In the genomic region with DNA sequence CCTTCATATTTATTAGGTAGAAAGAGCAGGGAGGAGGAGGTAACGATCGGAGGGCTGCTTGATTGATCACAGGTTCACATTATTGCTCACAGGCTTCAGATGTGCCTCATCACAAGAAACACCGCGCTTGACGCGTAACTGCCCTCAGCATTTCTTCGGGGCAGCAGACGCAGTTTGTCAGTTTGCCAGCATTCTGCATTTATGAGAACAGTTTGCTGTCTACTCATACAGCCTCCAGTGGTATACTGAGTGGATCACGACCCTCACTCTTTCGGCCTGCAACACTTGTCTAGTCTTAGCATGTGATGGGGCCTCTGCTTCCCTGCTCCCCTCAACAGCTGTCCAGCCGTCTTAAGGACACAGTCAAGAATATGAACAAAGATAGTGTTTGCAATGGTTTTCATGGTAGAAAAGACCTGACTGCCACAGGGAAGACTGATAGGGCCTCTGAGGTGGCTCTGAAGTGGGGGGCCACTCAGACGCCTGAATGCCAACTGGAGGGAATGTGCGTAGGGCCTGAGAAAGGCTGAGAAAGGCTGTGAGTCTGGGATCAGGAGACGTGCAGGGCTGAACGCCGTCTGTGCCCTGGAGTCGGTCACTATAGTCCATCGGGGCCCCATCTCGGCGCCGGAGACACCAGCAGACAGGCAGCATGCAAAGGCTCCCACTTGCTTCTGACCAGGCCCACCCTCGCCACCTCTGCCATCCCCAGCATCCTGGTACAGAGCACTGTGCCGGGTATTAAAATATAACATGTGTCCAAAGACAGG, we compare ENCODE assay signal across 22 cellular contexts. TPM values are rescaled to one million over a fixed set of nuclear protein-coding genes. Genes with fewer than 3 reads are reported as not detected.
"Had no signal": no experiment of that assay in that cellular context is flagged by ENCODE, and none has a peak within 500 bp of the region (broad histone marks: within the 10 kb centered on the region; RNA-seq: fewer than 3 reads in every experiment).

No MANE protein-coding gene starts in this region.

- H3K4me3 Mint-ChIP-seq: activated CD4-positive, alpha-beta memory T cell treated with anti-CD3 and anti-CD28 coated beads, Interleukin-2, amount 10 ng/mL, durations not matched to agents 7 days and 5 days; activated CD8-positive, alpha-beta memory T cell treated with anti-CD3 and anti-CD28 coated beads, Interleukin-2, amount 10 ng/mL, durations not matched to agents 7 days and 5 days; memory B cell; stimulated activated memory B cell treated with anti-CD40 and anti-IgM and Interleukin-4, amounts not matched to agents 10 μg/mL and 1 μg/mL and 100 μg/mL, for 72 hours had no signal

- DNase-seq: activated CD4-positive, alpha-beta memory T cell treated with anti-CD3 and anti-CD28 coated beads, Interleukin-2, amount 10 ng/mL, durations not matched to agents 7 days and 5 days; activated CD4-positive, alpha-beta T cell treated with anti-CD3 and anti-CD28 coated beads for 4 hours; activated CD8-positive, alpha-beta memory T cell treated with anti-CD3 and anti-CD28 coated beads, Interleukin-2, amount 10 ng/mL, durations not matched to agents 7 days and 5 days; activated naive CD4-positive, alpha-beta T cell treated with anti-CD3 and anti-CD28 coated beads, Interleukin-2, amount 50 U/mL, for 16 hours; activated T-cell treated with anti-CD3 and anti-CD28 coated beads, Interleukin-2, amount 50 U/mL, for 1 hour; mucosa of descending colon; naive B cell; stimulated activated CD4-positive, alpha-beta T cell treated with anti-CD3 and anti-CD28 coated beads, Interleukin-4, amount 100 ng/mL, for 4 hours; T-helper 2 cell; testis had no signal

- H3K4me3 ChIP-seq: breast epithelium, mucosa of descending colon, right lobe of liver, testis had no signal

- H3K4me1 Mint-ChIP-seq: activated CD8-positive, alpha-beta memory T cell treated with anti-CD3 and anti-CD28 coated beads, Interleukin-2, amount 10 ng/mL, durations not matched to agents 7 days and 5 days had no signal

- H3K9me3 ChIP-seq: mucosa of descending colon, right lobe of liver, testis had no signal

- H3K27ac Mint-ChIP-seq: activated CD4-positive, alpha-beta memory T cell treated with anti-CD3 and anti-CD28 coated beads, Interleukin-2, amount 10 ng/mL, durations not matched to agents 7 days and 5 days; activated CD8-positive, alpha-beta memory T cell treated with anti-CD3 and anti-CD28 coated beads, Interleukin-2, amount 10 ng/mL, durations not matched to agents 7 days and 5 days; memory B cell; stimulated activated memory B cell treated with anti-CD40 and anti-IgM and Interleukin-4, amounts not matched to agents 10 μg/mL and 1 μg/mL and 100 μg/mL, for 72 hours had no signal

- H3K27me3 Mint-ChIP-seq: activated CD4-positive, alpha-beta memory T cell treated with anti-CD3 and anti-CD28 coated beads, Interleukin-2, amount 10 ng/mL, durations not matched to agents 7 days and 5 days; activated CD8-positive, alpha-beta memory T cell treated with anti-CD3 and anti-CD28 coated beads, Interleukin-2, amount 10 ng/mL, durations not matched to agents 7 days and 5 days had no signal

- H3K9me3 Mint-ChIP-seq: activated CD4-positive, alpha-beta memory T cell treated with anti-CD3 and anti-CD28 coated beads, Interleukin-2, amount 10 ng/mL, durations not matched to agents 7 days and 5 days; memory B cell; stimulated activated memory B cell treated with anti-CD40 and anti-IgM and Interleukin-4, amounts not matched to agents 10 μg/mL and 1 μg/mL and 100 μg/mL, for 72 hours had no signal

- H3K4me1 ChIP-seq: breast epithelium, right lobe of liver, testis had no signal

- H3K27ac ChIP-seq: breast epithelium, right lobe of liver, testis had no signal

- H3K27me3 ChIP-seq: breast epithelium, right lobe of liver, testis had no signal

- ATAC-seq: activated CD8-positive, alpha-beta memory T cell treated with anti-CD3 and anti-CD28 coated beads, Interleukin-2, amount 10 ng/mL, durations not matched to agents 7 days and 5 days; mucosa of descending colon; right lobe of liver; stimulated activated memory B cell treated with anti-CD40 and anti-IgM and Interleukin-4, amounts not matched to agents 10 μg/mL and 1 μg/mL and 100 μg/mL, for 72 hours had no signal

- H3K36me3 Mint-ChIP-seq: activated CD8-positive, alpha-beta memory T cell treated with anti-CD3 and anti-CD28 coated beads, Interleukin-2, amount 10 ng/mL, durations not matched to agents 7 days and 5 days; memory B cell had no signal

- H3K36me3 ChIP-seq: breast epithelium, right lobe of liver had no signal

RNA-seq across cellular contexts. Expression of gene TSPEAR, which starts 45.2 kb away (rescaled TPM):
- total RNA-seq: activated CD4-positive, alpha-beta memory T cell treated with anti-CD3 and anti-CD28 coated beads, Interleukin-2, amount 10 ng/mL, durations not matched to agents 7 days and 5 days; activated CD8-positive, alpha-beta memory T cell treated with anti-CD3 and anti-CD28 coated beads, Interleukin-2, amount 10 ng/mL, durations not matched to agents 7 days and 5 days; astrocyte; osteocyte; pulmonary artery endothelial cell; right lobe of liver had no signal

RNA-seq across cellular contexts. Expression of gene KRTAP10-12, which starts 59.6 kb away (rescaled TPM):
- total RNA-seq: activated CD4-positive, alpha-beta memory T cell treated with anti-CD3 and anti-CD28 coated beads, Interleukin-2, amount 10 ng/mL, durations not matched to agents 7 days and 5 days; activated CD8-positive, alpha-beta memory T cell treated with anti-CD3 and anti-CD28 coated beads, Interleukin-2, amount 10 ng/mL, durations not matched to agents 7 days and 5 days; astrocyte; breast epithelium; dermis microvascular lymphatic vessel endothelial cell; liver; mucosa of descending colon; osteocyte; pulmonary artery endothelial cell; right lobe of liver; testis; ureter had no signal
- polyA plus RNA-seq: adipose tissue, esophagus, liver had no signal
